ENCODE assay signal across 8 cellular contexts in genomic region chr11:11787305-11788066, GRCh38. TPM values are rescaled to one million over a fixed set of nuclear protein-coding genes. Genes with fewer than 3 reads are reported as not detected.
DNase-seq lines count a peak whose midpoint lies in the region; ATAC-seq lines count a peak whose summit lies in the region.

No MANE protein-coding gene starts in this region.

- intact Hi-C loops in left cardiac atrium (cut with DNase I): loop anchor here (2.0 to 10.0 kb wide), 6 partner anchors 165 to 855 kb away; partner anchors contain the start of gene GALNT18 (in 1 of the 2)

- DNase-seq in CD1c-positive myeloid dendritic cell (ENCODE audit: extremely low spot score) (peak; percentile 79), NCI-H1048 (lab: John Stamatoyannopoulos, UW) (peak; percentile 53), SW480 (ENCODE audit: low spot score) (peak; percentile 79), left cardiac atrium (peak; percentile 71), retina (peak; percentile 76), HuH-7.5 (ENCODE audit: low spot score) (no peak)
- peak; percentile 42 for DNase-seq in activated naive CD8-positive, alpha-beta T cell treated with anti-CD3 and anti-CD28 coated beads, Interleukin-2, amount 50 U/mL, for 16 hours (ENCODE audit: low read depth, low spot score)

- ATAC-seq in GM19452 (IDR thresholded peaks at IDR 0.05; ENCODE audit: unreplicated experiment) (peak; percentile 69), left cardiac atrium (peak; percentile 93)

RNA-seq across cellular contexts. Expression of gene USP47, which starts 54.3 kb away (rescaled TPM):
- total RNA-seq in left cardiac atrium: 10 to 100 TPM; 48.3 to 56.4 TPM
